9 cellular contexts compared by ENCODE assay signal in the genomic region with DNA sequence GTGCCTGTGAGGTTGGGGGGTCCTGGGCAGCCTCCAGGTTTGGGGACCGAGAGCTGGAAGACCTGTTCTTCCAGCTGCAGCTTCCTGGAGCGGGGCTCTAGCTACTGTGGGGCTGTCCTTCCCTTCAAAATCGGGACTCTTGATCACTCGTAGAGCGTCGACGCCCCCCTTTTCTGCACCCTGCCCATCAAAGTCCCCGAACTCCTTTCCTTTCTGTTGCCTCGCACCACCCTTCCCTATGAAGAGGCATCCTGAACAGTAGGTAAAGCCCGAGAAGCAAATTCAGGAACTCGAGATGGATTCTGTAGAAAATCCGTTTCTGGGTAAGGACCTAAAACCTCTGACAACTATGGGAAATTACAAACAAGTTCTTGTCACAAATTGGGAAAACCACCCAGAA. TPM values are rescaled to one million over a fixed set of nuclear protein-coding genes. Genes with fewer than 3 reads are reported as not detected.
DNase-seq lines count a peak whose midpoint lies in the region; ATAC-seq and TF ChIP-seq lines count a peak whose summit lies in the region.
"Had no signal": no experiment of that assay in that cellular context is flagged by ENCODE, and none has a peak within 500 bp of the region (broad histone marks: within the 10 kb centered on the region; RNA-seq: fewer than 3 reads in every experiment).

No MANE protein-coding gene starts in this region.

- intact Hi-C loops in lower leg skin (cut with DNase I; ENCODE audit: low total_unique reads): no loop called here
- intact Hi-C loops in tibial artery (cut with DNase I; ENCODE audit: low total_unique reads): loop anchor here (2.0 to 5.0 kb wide), 2 partner anchors 53 to 186 kb away; a partner anchor contains a TSS

- H3K27ac ChIP-seq in brain microvascular endothelial cell (peak overlapping the region; percentile 74), tibial artery (peak overlapping the region; percentile 85 to 92)

- no peaks in the 10 kb centered on the region for H3K9me3 ChIP-seq in tibial artery

- no peak for TF ChIP-seq CTCF in brain microvascular endothelial cell (IDR thresholded peaks at IDR 0.05; ENCODE audit: low read depth, low read length, missing control alignments)
- no peak for TF ChIP-seq CTCF in lower leg skin (IDR thresholded peaks at IDR 0.05)
- TF ChIP-seq CTCF in tibial artery (IDR thresholded peaks at IDR 0.05): no peak

- peak overlapping the region; percentile 88 for H3K4me3 Mint-ChIP-seq in activated CD8-positive, alpha-beta memory T cell treated with anti-CD3 and anti-CD28 coated beads, Interleukin-2, amount 10 ng/mL, durations not matched to agents 7 days and 5 days

- H3K27me3 ChIP-seq in brain microvascular endothelial cell (replicated peaks) (no peaks in the 10 kb centered on the region), tibial artery (no peaks in the 10 kb centered on the region)

- ATAC-seq in activated CD8-positive, alpha-beta memory T cell treated with anti-CD3 and anti-CD28 coated beads, Interleukin-2, amount 10 ng/mL, durations not matched to agents 7 days and 5 days: no peak

- CTCF ChIA-PET in activated CD8-positive, alpha-beta memory T cell treated with anti-CD3 and anti-CD28 coated beads, Interleukin-2, amount 10 ng/mL, durations not matched to agents 7 days and 5 days (lab: Charles Lee): interaction anchor here (0.6 to 3.4 kb wide), 19 partner anchors 11 to 664 kb away, joined by 3 to 16 read pairs (median 3); a partner anchor contains a TSS

- peaks cover 25% of the 10 kb centered on the region for H3K4me1 Mint-ChIP-seq in activated CD8-positive, alpha-beta memory T cell treated with anti-CD3 and anti-CD28 coated beads, Interleukin-2, amount 10 ng/mL, durations not matched to agents 7 days and 5 days

- no peak for TF ChIP-seq POLR2A in lower leg skin (IDR thresholded peaks at IDR 0.05)

- H3K27me3 Mint-ChIP-seq in activated CD8-positive, alpha-beta memory T cell treated with anti-CD3 and anti-CD28 coated beads, Interleukin-2, amount 10 ng/mL, durations not matched to agents 7 days and 5 days: peaks cover 13% of the 10 kb centered on the region

- no peak for DNase-seq in activated CD8-positive, alpha-beta memory T cell treated with anti-CD3 and anti-CD28 coated beads, Interleukin-2, amount 10 ng/mL, durations not matched to agents 7 days and 5 days
- DNase-seq in activated CD8-positive, alpha-beta memory T cell treated with anti-CD3 and anti-CD28 coated beads, Interleukin-2, amount 50 U/mL, for 4 hours: no peak
- no peak for DNase-seq in brain microvascular endothelial cell
- no peak for DNase-seq in lower leg skin (ENCODE audit: low spot score in 2 of 2)
- no peak for DNase-seq in tibial artery
- DNase-seq in putamen (ENCODE audit: low spot score): no peak
- DNase-seq in NCI-H446 (lab: John Stamatoyannopoulos, UW): no peak
- DNase-seq in DMS153 treated with DMSO at 0.1 percent for 48 hours (lab: John Stamatoyannopoulos, UW; ENCODE audit: unreplicated experiment): no peak

- in situ Hi-C loops in brain microvascular endothelial cell (cut with HindIII; ENCODE audit: low pct_ligation_motif_present, low sequenced_read_pairs): no loop called here

- H3K4me1 ChIP-seq in tibial artery: peaks cover 0 to 23% (median 8%) of the 10 kb centered on the region in 4 donors

- H3K36me3 ChIP-seq in brain microvascular endothelial cell (replicated peaks): no peaks in the 10 kb centered on the region
- no peaks in the 10 kb centered on the region for H3K36me3 ChIP-seq in tibial artery

- H3K4me3 ChIP-seq in brain microvascular endothelial cell (ENCODE audit: low read depth, low read length): peak overlapping the region; percentile 96
- peak overlapping the region; percentile 92 for H3K4me3 ChIP-seq in lower leg skin (ENCODE audit: low read depth, poor library complexity, severe bottlenecking)
- peak overlapping the region; percentile 74 to 81 for H3K4me3 ChIP-seq in tibial artery

- 0% methylated on average over 12 of the region's 12 CpGs for WGBS in lower leg skin, 2 donors

- peak overlapping the region; percentile 86 for H3K27ac Mint-ChIP-seq in activated CD8-positive, alpha-beta memory T cell treated with anti-CD3 and anti-CD28 coated beads, Interleukin-2, amount 10 ng/mL, durations not matched to agents 7 days and 5 days

- no peaks in the 10 kb centered on the region for H3K36me3 Mint-ChIP-seq in activated CD8-positive, alpha-beta memory T cell treated with anti-CD3 and anti-CD28 coated beads, Interleukin-2, amount 10 ng/mL, durations not matched to agents 7 days and 5 days

- H3K9me3 Mint-ChIP-seq in activated CD8-positive, alpha-beta memory T cell treated with anti-CD3 and anti-CD28 coated beads, Interleukin-2, amount 10 ng/mL, durations not matched to agents 7 days and 5 days (ENCODE audit: low read depth): no peaks in the 10 kb centered on the region

RNA-seq across cellular contexts. Expression of a gene that starts 0.5 kb away (rescaled TPM):
- 10 to 100 TPM; 47.5 to 54.1 TPM for total RNA-seq in activated CD8-positive, alpha-beta memory T cell treated with anti-CD3 and anti-CD28 coated beads, Interleukin-2, amount 10 ng/mL, durations not matched to agents 7 days and 5 days
- total RNA-seq in lower leg skin: 100 to 1,000 TPM; 125 to 183 (median 154) TPM

RNA-seq across cellular contexts. Expression of a gene that starts 1.0 kb away (rescaled TPM):
- total RNA-seq in activated CD8-positive, alpha-beta memory T cell treated with anti-CD3 and anti-CD28 coated beads, Interleukin-2, amount 10 ng/mL, durations not matched to agents 7 days and 5 days: not detected
- total RNA-seq in lower leg skin: not detected
- total RNA-seq: subcutaneous adipose tissue had no signal
